17 cellular contexts compared by ENCODE assay signal in the genomic region with DNA sequence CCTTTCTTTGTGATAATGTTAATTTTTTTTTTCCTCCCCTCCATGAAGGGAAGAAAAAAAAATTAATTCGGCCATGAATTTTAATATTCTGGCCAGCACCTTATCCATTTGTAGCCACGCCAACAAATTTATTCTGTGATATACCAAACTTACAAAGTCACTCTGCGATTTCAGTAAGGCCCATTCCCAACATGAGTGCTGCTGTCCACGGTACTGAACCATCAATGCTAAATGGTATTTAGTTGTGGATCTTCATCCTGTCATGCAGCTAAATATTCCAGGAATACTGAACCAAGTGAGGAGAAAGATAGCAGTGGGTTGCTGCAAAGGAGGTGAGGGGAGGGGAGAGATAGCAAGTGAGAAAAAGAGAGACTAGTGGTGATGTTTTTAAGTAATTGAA. TPM values are rescaled to one million over a fixed set of nuclear protein-coding genes. Genes with fewer than 3 reads are reported as not detected.
A peak's percentile ranks its signal among the peaks of the same experiment; 100 is the strongest.
DNase-seq lines count a peak whose midpoint lies in the region; ATAC-seq and TF ChIP-seq lines count a peak whose summit lies in the region.
"Had no signal": no experiment of that assay in that cellular context is flagged by ENCODE, and none has a peak within 500 bp of the region (broad histone marks: within the 10 kb centered on the region; RNA-seq: fewer than 3 reads in every experiment).

No MANE protein-coding gene starts in this region.

- no peak overlapping the region for H3K27ac ChIP-seq in prostate gland
- H3K27ac ChIP-seq: C4-2B, epithelial cell of prostate, pancreas had no signal

- peak; percentile 10 for DNase-seq in GM03348 (ENCODE audit: low spot score)
- DNase-seq in KBM-7: peak; percentile 18
- DNase-seq in astrocyte of the spinal cord (ENCODE audit: low read depth, low spot score): peak; percentile 29
- DNase-seq in iPS-NIHi7 (ENCODE audit: extremely low spot score): peak; percentile 44
- no peak for DNase-seq in NCI-H748 (lab: John Stamatoyannopoulos, UW; ENCODE audit: unreplicated experiment)
- DNase-seq in prostate gland (ENCODE audit: low spot score): no peak
- no peak for DNase-seq in COLO668 (lab: John Stamatoyannopoulos, UW; ENCODE audit: unreplicated experiment)
- DNase-seq: NCI-H1105 treated with DMSO at 0.1 percent for 48 hours, NCI-H446, pancreas, substantia nigra, T-helper 17 cell had no signal

- H3K9me3 ChIP-seq in prostate gland: no peaks in the 10 kb centered on the region
- H3K9me3 ChIP-seq: pancreas had no signal

- H3K4me1 ChIP-seq in prostate gland (replicated peaks): no peaks in the 10 kb centered on the region

- H3K36me3 ChIP-seq in prostate gland: no peaks in the 10 kb centered on the region

- TF ChIP-seq POLR2A in prostate gland (IDR thresholded peaks at IDR 0.05): no peak

- no peak for ATAC-seq in GM18870 (IDR thresholded peaks at IDR 0.05; ENCODE audit: unreplicated experiment)
- ATAC-seq: activated T-helper 17 cell treated with anti-CD3 and anti-CD28 coated beads, Interleukin-2, amount 50 U/mL, for 72 hours; pancreas; T-helper 17 cell had no signal

- intact Hi-C loops in prostate gland (cut with DNase I): no loop called here

- H3K4me3 ChIP-seq in astrocyte of the spinal cord (ENCODE audit: low read depth, low read length) (no peak overlapping the region), prostate gland (no peak overlapping the region)
- H3K4me3 ChIP-seq: pancreas had no signal

- in situ Hi-C loops in KBM-7 (cut with MboI; ENCODE audit: low pct_unique_long_range_greater_than_20kb, low sequenced_read_pairs) (no loop called here), astrocyte of the spinal cord (cut with HindIII; ENCODE audit: low sequenced_read_pairs) (no loop called here)

- no peaks in the 10 kb centered on the region for H3K27me3 ChIP-seq in prostate gland (replicated peaks; ENCODE audit: insufficient read depth)
- H3K27me3 ChIP-seq: pancreas had no signal

- WGBS in prostate gland: 78% methylated on average over 4 of the region's 4 CpGs

- TF ChIP-seq CTCF in astrocyte of the spinal cord (IDR thresholded peaks at IDR 0.05; ENCODE audit: low read depth, low read length): no peak
- TF ChIP-seq CTCF in prostate gland (IDR thresholded peaks at IDR 0.05): no peak

RNA-seq across cellular contexts. Expression of a gene that starts 19.5 kb away (rescaled TPM):
- total RNA-seq in prostate gland: 1 to 10 TPM in 1 of 2 donors, under 1 TPM in 1; 0.23 to 1.5 TPM

RNA-seq across cellular contexts. Expression of a gene that starts 25.5 kb away (rescaled TPM):
- total RNA-seq in prostate gland: 10 to 100 TPM; 26.7 to 40.3 TPM

RNA-seq across cellular contexts. Expression of a gene that starts 43.3 kb away (rescaled TPM):
- total RNA-seq in prostate gland: under 1 TPM in 1 of 2 donors, not detected in 1; 0.57 TPM
- total RNA-seq: activated T-helper 17 cell treated with anti-CD3 and anti-CD28 coated beads, Interleukin-2, amount 50 U/mL, for 72 hours; pancreas; T-helper 17 cell had no signal

RNA-seq across cellular contexts. Expression of a gene that starts 51.3 kb away (rescaled TPM):
- not detected for total RNA-seq in prostate gland
- total RNA-seq: activated T-helper 17 cell treated with anti-CD3 and anti-CD28 coated beads, Interleukin-2, amount 50 U/mL, for 72 hours; bronchial epithelial cell; pancreas had no signal

Comparison
In these comparisons a context has a peak if more than half of its experiments do, and no peak if none do; other contexts are left out.
1. DNase-seq: peak in GM03348 (single experiment), KBM-7 (single experiment), astrocyte of the spinal cord (single experiment) and iPS-NIHi7 (single experiment); none in NCI-H748 (single experiment), prostate gland (single experiment) and COLO668 (single experiment).